In the genomic region with DNA sequence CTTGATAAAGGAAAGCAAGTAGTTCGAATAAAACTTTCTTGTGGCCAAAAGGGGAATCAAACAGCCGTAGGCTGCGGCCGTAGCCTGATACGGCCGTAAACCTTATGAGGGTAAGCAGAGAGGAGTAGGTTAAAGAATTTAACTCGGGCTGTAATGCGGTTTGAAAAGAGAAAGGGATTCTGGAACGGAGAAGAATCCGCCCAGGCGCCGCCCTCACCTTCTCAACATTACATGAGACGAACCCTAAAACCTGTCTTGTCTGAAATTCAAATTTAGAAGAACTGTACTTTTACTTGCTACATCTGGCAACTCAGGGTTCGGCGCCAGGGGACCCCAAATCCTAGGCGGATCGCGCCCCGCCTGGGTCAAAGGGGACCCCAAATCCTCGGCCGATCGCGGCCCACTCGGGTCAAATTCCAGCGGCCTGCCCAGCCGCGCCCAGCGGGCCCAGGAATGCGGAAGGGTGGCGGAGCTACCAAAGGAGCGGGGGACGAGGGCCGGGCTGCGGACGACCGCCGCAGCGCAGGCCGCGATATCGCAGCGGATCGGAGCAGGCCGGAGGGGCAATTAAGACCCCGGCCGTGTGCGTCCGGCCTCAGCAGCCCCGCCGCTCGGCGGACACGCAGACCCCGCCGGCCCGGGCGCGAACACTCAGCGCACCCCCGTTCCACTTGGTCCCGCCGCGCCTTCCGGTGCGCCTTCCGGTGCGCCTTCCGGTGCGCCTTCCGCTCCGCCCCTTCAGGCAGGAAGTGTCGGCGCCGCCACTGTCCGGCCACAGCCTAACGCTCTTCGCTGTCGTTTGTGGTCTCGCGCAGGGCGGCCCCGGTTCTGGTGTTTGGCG, we compare ENCODE assay signal across 8 cellular contexts. TPM values are rescaled to one million over a fixed set of nuclear protein-coding genes. Genes with fewer than 3 reads are reported as not detected.
DNase-seq lines count a peak whose midpoint lies in the region; ATAC-seq and TF ChIP-seq lines count a peak whose summit lies in the region.

A gene (plus strand): TSS at position 741 of the 841 bp plus-strand sequence. CDS start 10,766 bp downstream, outside the sequence.

- no peaks in the 10 kb centered on the region for H3K27me3 ChIP-seq in SJSA1 (replicated peaks)
- no peaks in the 10 kb centered on the region for H3K27me3 ChIP-seq in gastroesophageal sphincter

- H3K36me3 Mint-ChIP-seq in IgD-negative memory B cell: peaks cover 11% of the 10 kb centered on the region

- 1% methylated on average over 13 of the region's 83 CpGs for WGBS in gastroesophageal sphincter (ENCODE audit: low coverage in 1 of 2), 2 donors

- H3K27me3 Mint-ChIP-seq in IgD-negative memory B cell: no peaks in the 10 kb centered on the region

- peak; percentile 57 to 73 for TF ChIP-seq POLR2A in gastroesophageal sphincter (IDR thresholded peaks at IDR 0.05)

- DNase-seq in Daoy (ENCODE audit: low read depth): peak; percentile 84
- DNase-seq in SJSA1 (ENCODE audit: low read depth in 1 of 2, low spot score in 2 of 2): peak; percentile 91 to 99
- DNase-seq in activated naive CD4-positive, alpha-beta T cell (lab: John Stamatoyannopoulos, UW): peak; percentile 45 to 74 (median 56)
- DNase-seq in nucleus accumbens (lab: John Stamatoyannopoulos, UW): peak in 54 of 56 donors; percentile 24 to 91 (median 75)

- peak; percentile 84 for ATAC-seq in GM21529 (IDR thresholded peaks at IDR 0.05; ENCODE audit: unreplicated experiment)
- peak; percentile 95 for ATAC-seq in gastroesophageal sphincter

- peak within 1 kb of the TSS; percentile 97 to 99 (median 98) for H3K4me3 Mint-ChIP-seq in IgD-negative memory B cell

- peak within 1 kb of the TSS; percentile 98 to 100 (median 100) for H3K27ac Mint-ChIP-seq in IgD-negative memory B cell

- peak in 2 of 4 experiments; percentile 5 to 22 for TF ChIP-seq CTCF in gastroesophageal sphincter (IDR thresholded peaks at IDR 0.05)

- H3K9me3 Mint-ChIP-seq in IgD-negative memory B cell: no peaks in the 10 kb centered on the region

- H3K4me1 Mint-ChIP-seq in IgD-negative memory B cell: peaks cover 56 to 73% (median 66%) of the 10 kb centered on the region in 3 donors

- H3K36me3 ChIP-seq in SJSA1 (peaks cover 88% of the 10 kb centered on the region), gastroesophageal sphincter (peaks cover 0 to 24% of the 10 kb centered on the region in 2 donors)

- H3K4me1 ChIP-seq in SJSA1 (replicated peaks) (peaks cover 62% of the 10 kb centered on the region), gastroesophageal sphincter (peaks cover 26 to 62% (median 34%) of the 10 kb centered on the region in 3 donors)

- H3K27ac ChIP-seq in SJSA1 (peak within 1 kb of the TSS; percentile 100), gastroesophageal sphincter (peak within 1 kb of the TSS; percentile 93 to 97 (median 94)), temporal lobe (ENCODE audit: low read depth, low read length) (peak within 1 kb of the TSS; percentile 91)

- peak within 1 kb of the TSS; percentile 91 for H3K4me3 ChIP-seq in SJSA1
- peak within 1 kb of the TSS; percentile 88 to 92 for H3K4me3 ChIP-seq in gastroesophageal sphincter

- H3K9me3 ChIP-seq in SJSA1 (replicated peaks) (no peaks in the 10 kb centered on the region), gastroesophageal sphincter (no peaks in the 10 kb centered on the region)

- no peak for TF ChIP-seq EP300 in gastroesophageal sphincter (IDR thresholded peaks at IDR 0.05)

RNA-seq across cellular contexts. Expression of the gene that starts here (rescaled TPM):
- total RNA-seq in Daoy (2014; rRNA removed; shearing (Covaris generic)): 154 and 183 TPM in 2 replicates
- polyA plus RNA-seq in IgD-negative memory B cell: 637 TPM
- total RNA-seq in SJSA1 (2014; rRNA removed; shearing (Covaris generic)): 561 and 830 TPM in 2 replicates
- total RNA-seq in gastroesophageal sphincter (100 to 1,000 TPM; 148 to 354 (median 233) TPM), temporal lobe (128 TPM)

Comparison
In these comparisons a context has a peak if more than half of its experiments do, and no peak if none do; other contexts are left out.
1. Peak in every context shown above with its lines: DNase-seq, ATAC-seq, H3K4me3 ChIP-seq and H3K27ac ChIP-seq.